Comparison of ENCODE assay signal across 8 cellular contexts in the genomic region with DNA sequence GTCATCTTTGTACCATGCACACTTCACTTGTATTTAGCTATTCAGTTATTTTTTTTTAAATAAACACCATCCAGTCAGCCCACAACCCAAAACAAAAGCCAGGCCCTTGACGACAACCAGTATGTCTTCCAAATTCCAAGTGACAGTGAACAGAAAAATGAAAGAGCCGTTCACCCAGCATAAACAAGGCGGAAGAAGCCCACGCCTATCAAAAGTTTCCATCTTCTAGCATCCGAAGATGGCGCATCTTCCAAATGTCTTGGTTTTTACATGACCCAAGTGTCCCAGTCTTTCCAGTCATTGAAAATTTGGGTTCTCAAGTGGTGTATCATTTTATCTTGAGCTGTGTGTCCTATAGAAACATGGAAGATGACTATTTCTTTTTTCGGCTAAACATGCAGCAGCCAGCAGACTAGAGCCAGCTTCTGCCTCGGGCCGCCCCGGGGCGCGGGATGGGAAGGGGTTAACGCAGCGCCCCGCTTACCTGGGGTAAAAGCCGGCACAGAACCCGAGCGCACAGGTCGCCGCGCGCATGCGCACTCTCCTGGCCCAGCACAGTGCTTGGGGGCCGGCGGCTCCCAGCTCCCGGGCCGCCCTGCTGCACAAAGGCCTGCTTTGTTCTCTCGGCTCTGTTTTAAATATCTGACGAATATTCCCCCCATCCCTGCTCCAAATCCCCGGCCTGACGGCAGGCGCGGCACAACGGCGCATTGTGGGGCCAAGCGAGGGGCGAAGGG.
A peak's percentile ranks its signal among the peaks of the same experiment; 100 is the strongest.
DNase-seq lines count a peak whose midpoint lies in the region; ATAC-seq and TF ChIP-seq lines count a peak whose summit lies in the region.

No MANE protein-coding gene starts in this region.

- DNase-seq in GM19240 (ENCODE audit: insufficient read length, low spot score) (peak; percentile 39), epithelial cell of esophagus (ENCODE audit: low read depth) (peak; percentile 39), BE2C (no peak), foreskin fibroblast (no peak)
- peak; percentile 80 for DNase-seq in activated CD8-positive, alpha-beta memory T cell treated with anti-CD3 and anti-CD28 coated beads for 24 hours
- DNase-seq in naive thymus-derived CD8-positive, alpha-beta T cell = peak in 8 of 10 donors; percentile 38 to 76 (median 50)
- peak; percentile 64 for DNase-seq in stimulated activated naive CD8-positive, alpha-beta T cell treated with anti-CD3 and anti-CD28 coated beads, Interleukin-15, Interleukin-2, amounts not matched to agents 100 U/mL and 50 U/mL, for 24 hours

- H3K4me3 Mint-ChIP-seq in naive thymus-derived CD8-positive, alpha-beta T cell = peak overlapping the region; percentile 73 to 86 (median 80)

- no peaks in the 10 kb centered on the region for H3K36me3 ChIP-seq in BE2C

- H3K9me3 Mint-ChIP-seq in naive thymus-derived CD8-positive, alpha-beta T cell = no peaks in the 10 kb centered on the region

- H3K27me3 Mint-ChIP-seq in naive thymus-derived CD8-positive, alpha-beta T cell = peaks cover 0 to 1% (median 0%) of the 10 kb centered on the region in 5 donors

- H3K4me1 Mint-ChIP-seq in naive thymus-derived CD8-positive, alpha-beta T cell = peaks cover 8 to 26% (median 24%) of the 10 kb centered on the region in 4 donors

- no peaks in the 10 kb centered on the region for H3K4me1 ChIP-seq in BE2C

- POLR2A ChIA-PET in naive thymus-derived CD8-positive, alpha-beta T cell (lab: Charles Lee) = interaction anchor here (0.5 to 2.8 kb wide), 9 partner anchors 10 to 162 kb away, joined by 3 to 10 read pairs (median 3); no protein-coding TSS in a partner anchor

- ATAC-seq in naive thymus-derived CD8-positive, alpha-beta T cell = peak; percentile 67 to 87
- peak; percentile 50 for ATAC-seq in stimulated activated naive CD8-positive, alpha-beta T cell treated with anti-CD3 and anti-CD28 coated beads, Interleukin-15, Interleukin-2, amounts not matched to agents 100 U/mL and 50 U/mL, for 24 hours
- ATAC-seq in HG03354 (IDR thresholded peaks at IDR 0.05; ENCODE audit: poor library complexity, severe bottlenecking, unreplicated experiment) = no peak

- no peak for TF ChIP-seq CTCF in epithelial cell of esophagus (IDR thresholded peaks at IDR 0.05; ENCODE audit: insufficient read depth, low read depth, low read length, missing control alignments)
- no peak for TF ChIP-seq CTCF in BE2C (IDR thresholded peaks at IDR 0.05; ENCODE audit: low read depth, low read length)
- no peak for TF ChIP-seq CTCF in foreskin fibroblast (IDR thresholded peaks at IDR 0.05; ENCODE audit: low read depth, low read length)

- H3K9me3 ChIP-seq in BE2C = no peaks in the 10 kb centered on the region

- no peaks in the 10 kb centered on the region for H3K27me3 ChIP-seq in BE2C

- H3K36me3 Mint-ChIP-seq in naive thymus-derived CD8-positive, alpha-beta T cell = no peaks in the 10 kb centered on the region

- peak overlapping the region in 8 of 10 donors; percentile 20 to 87 (median 82) for H3K27ac Mint-ChIP-seq in naive thymus-derived CD8-positive, alpha-beta T cell

- H3K4me3 ChIP-seq in epithelial cell of esophagus (ENCODE audit: low read length) = peak overlapping the region; percentile 23
- no peak overlapping the region for H3K4me3 ChIP-seq in BE2C (ENCODE audit: low read depth, low read length)
- H3K4me3 ChIP-seq in foreskin fibroblast (ENCODE audit: low read depth in 1 of 2, low read length in 2 of 2) = no peak overlapping the region

Comparison
In these comparisons a context has a peak if more than half of its experiments do, and no peak if none do; other contexts are left out.
1. DNase-seq: peak in GM19240 (single experiment), activated CD8-positive, alpha-beta memory T cell treated with anti-CD3 and anti-CD28 coated beads for 24 hours (single experiment), epithelial cell of esophagus (single experiment), naive thymus-derived CD8-positive, alpha-beta T cell (8 of 10) and stimulated activated naive CD8-positive, alpha-beta T cell treated with anti-CD3 and anti-CD28 coated beads, Interleukin-15, Interleukin-2, amounts not matched to agents 100 U/mL and 50 U/mL, for 24 hours (single experiment); none in BE2C (single experiment) and foreskin fibroblast (0 of 2).